ENCODE assay signal across 8 cellular contexts in the genomic region with DNA sequence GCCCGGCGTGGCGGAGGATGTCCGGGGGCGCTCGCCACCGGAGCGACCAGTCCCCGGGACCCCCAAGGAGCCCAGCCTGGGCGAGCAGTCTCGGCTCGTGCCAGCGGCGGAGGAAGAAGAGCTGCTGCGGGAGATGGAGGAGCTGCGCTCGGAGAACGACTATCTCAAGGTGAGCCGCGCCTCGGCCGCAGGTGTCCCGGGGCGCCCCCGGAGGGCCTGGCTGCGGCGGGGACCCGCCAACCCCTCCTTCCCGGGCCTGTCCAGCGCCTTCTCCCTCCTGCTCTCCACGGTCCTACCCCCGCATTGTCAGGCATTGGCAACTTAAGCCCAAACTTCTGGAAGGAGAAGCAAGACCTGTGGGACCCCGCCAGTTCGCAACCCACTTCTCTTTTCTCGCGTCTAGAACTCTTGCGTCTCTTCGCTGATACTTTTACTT. TPM values are rescaled to one million over a fixed set of nuclear protein-coding genes. Genes with fewer than 3 reads are reported as not detected.
DNase-seq lines count a peak whose midpoint lies in the region; ATAC-seq and TF ChIP-seq lines count a peak whose summit lies in the region.

No MANE protein-coding gene starts in this region.

- H3K4me3 ChIP-seq in gastroesophageal sphincter (peak overlapping the region; percentile 34 to 84), skin epidermis (peak overlapping the region; percentile 38 to 78 (median 61))

- TF ChIP-seq POLR2A in gastroesophageal sphincter (IDR thresholded peaks at IDR 0.05), result no peak

- ATAC-seq in activated CD8-positive, alpha-beta T cell treated with anti-CD3 and anti-CD28 coated beads for 36 hours, result no peak
- ATAC-seq in gastroesophageal sphincter (no peak), esophagus mucosa (no peak)

- H3K27ac ChIP-seq in gastroesophageal sphincter (peak overlapping the region; percentile 51 to 95 (median 91)), skin epidermis (peak overlapping the region in 18 of 21 experiments; percentile 5 to 80 (median 64))

- H3K36me3 ChIP-seq in gastroesophageal sphincter, result no peaks in the 10 kb centered on the region

- TF ChIP-seq CTCF in activated CD8-positive, alpha-beta T cell treated with anti-CD3 and anti-CD28 coated beads for 36 hours (IDR thresholded peaks at IDR 0.05), result no peak
- no peak for TF ChIP-seq CTCF in gastroesophageal sphincter (IDR thresholded peaks at IDR 0.05)

- no peak overlapping the region for H3K27ac Mint-ChIP-seq in activated naive CD4-positive, alpha-beta T cell treated with anti-CD3 and anti-CD28 coated beads, Interleukin-2, amount 10 ng/mL, durations not matched to agents 7 days and 5 days
- H3K27ac Mint-ChIP-seq in activated CD8-positive, alpha-beta T cell treated with anti-CD3 and anti-CD28 coated beads for 36 hours, result no peak overlapping the region

- no peaks in the 10 kb centered on the region for H3K9me3 ChIP-seq in gastroesophageal sphincter

- peaks cover 0 to 58% (median 2%) of the 10 kb centered on the region in 3 donors for H3K4me1 ChIP-seq in gastroesophageal sphincter

- DNase-seq in activated naive CD4-positive, alpha-beta T cell treated with anti-CD3 and anti-CD28 coated beads, Interleukin-2, amount 10 ng/mL, durations not matched to agents 7 days and 5 days, result no peak
- no peak for DNase-seq in activated naive CD4-positive, alpha-beta T cell treated with Interleukin-2 at 50 U/mL for 16 hours
- peak; percentile 8 for DNase-seq in activated CD8-positive, alpha-beta T cell treated with anti-CD3 and anti-CD28 coated beads for 36 hours
- no peak for DNase-seq in NCI-H1092 (lab: John Stamatoyannopoulos, UW)
- DNase-seq in NCI-H1092 treated with DMSO at 0.1 percent for 48 hours (lab: John Stamatoyannopoulos, UW), result no peak

- WGBS in gastroesophageal sphincter (ENCODE audit: low coverage in 1 of 2), 2 donors, result 2% methylated on average over 6 of the region's 38 CpGs; no CpG with 5 or more reads in 1 of the 2 donors

- H3K27me3 Mint-ChIP-seq in activated naive CD4-positive, alpha-beta T cell treated with anti-CD3 and anti-CD28 coated beads, Interleukin-2, amount 10 ng/mL, durations not matched to agents 7 days and 5 days, result peaks cover 75% of the 10 kb centered on the region
- H3K27me3 Mint-ChIP-seq in activated CD8-positive, alpha-beta T cell treated with anti-CD3 and anti-CD28 coated beads for 36 hours, result peaks cover 54% of the 10 kb centered on the region

- peak overlapping the region; percentile 73 for H3K4me3 Mint-ChIP-seq in activated naive CD4-positive, alpha-beta T cell treated with anti-CD3 and anti-CD28 coated beads, Interleukin-2, amount 10 ng/mL, durations not matched to agents 7 days and 5 days
- peak overlapping the region; percentile 77 for H3K4me3 Mint-ChIP-seq in activated CD8-positive, alpha-beta T cell treated with anti-CD3 and anti-CD28 coated beads for 36 hours

- H3K36me3 Mint-ChIP-seq in activated naive CD4-positive, alpha-beta T cell treated with anti-CD3 and anti-CD28 coated beads, Interleukin-2, amount 10 ng/mL, durations not matched to agents 7 days and 5 days, result no peaks in the 10 kb centered on the region
- no peaks in the 10 kb centered on the region for H3K36me3 Mint-ChIP-seq in activated CD8-positive, alpha-beta T cell treated with anti-CD3 and anti-CD28 coated beads for 36 hours (ENCODE audit: low read depth)

- POLR2A ChIA-PET in activated CD8-positive, alpha-beta T cell treated with anti-CD3 and anti-CD28 coated beads for 36 hours (lab: Charles Lee), result interaction anchor here (1.0 kb wide), 1 partner anchor 24 kb away, joined by 3 read pairs; no protein-coding TSS in a partner anchor

- no peak for TF ChIP-seq EP300 in gastroesophageal sphincter (IDR thresholded peaks at IDR 0.05)

- intact Hi-C loops in activated CD8-positive, alpha-beta T cell treated with anti-CD3 and anti-CD28 coated beads for 36 hours (cut with micrococcal nuclease), result no loop called here

- peaks cover 3% of the 10 kb centered on the region for H3K9me3 Mint-ChIP-seq in activated naive CD4-positive, alpha-beta T cell treated with anti-CD3 and anti-CD28 coated beads, Interleukin-2, amount 10 ng/mL, durations not matched to agents 7 days and 5 days
- no peaks in the 10 kb centered on the region for H3K9me3 Mint-ChIP-seq in activated CD8-positive, alpha-beta T cell treated with anti-CD3 and anti-CD28 coated beads for 36 hours

- peaks cover 20% of the 10 kb centered on the region for H3K4me1 Mint-ChIP-seq in activated naive CD4-positive, alpha-beta T cell treated with anti-CD3 and anti-CD28 coated beads, Interleukin-2, amount 10 ng/mL, durations not matched to agents 7 days and 5 days
- H3K4me1 Mint-ChIP-seq in activated CD8-positive, alpha-beta T cell treated with anti-CD3 and anti-CD28 coated beads for 36 hours (ENCODE audit: low read depth), result peaks cover 11% of the 10 kb centered on the region

- CTCF ChIA-PET in activated naive CD4-positive, alpha-beta T cell treated with anti-CD3 and anti-CD28 coated beads, Interleukin-2, amount 10 ng/mL, durations not matched to agents 7 days and 5 days (lab: Charles Lee), result no interaction called here
- CTCF ChIA-PET in activated CD8-positive, alpha-beta T cell treated with anti-CD3 and anti-CD28 coated beads for 36 hours (lab: Charles Lee), result interaction anchor here (0.6 to 1.3 kb wide), 2 partner anchors 10 to 253 kb away, joined by 3 read pairs; no protein-coding TSS in a partner anchor

- no peaks in the 10 kb centered on the region for H3K27me3 ChIP-seq in gastroesophageal sphincter

RNA-seq across cellular contexts. Expression of a gene that starts 1.2 kb away (rescaled TPM):
- total RNA-seq in activated CD8-positive, alpha-beta T cell treated with anti-CD3 and anti-CD28 coated beads for 36 hours, result under 1 TPM; 0.25 to 0.52 TPM
- total RNA-seq in gastroesophageal sphincter (10 to 100 TPM; 35.0 to 68.0 (median 51.4) TPM), esophagus mucosa (9.9 TPM)
